20 cellular contexts compared by ENCODE assay signal in the genomic region with DNA sequence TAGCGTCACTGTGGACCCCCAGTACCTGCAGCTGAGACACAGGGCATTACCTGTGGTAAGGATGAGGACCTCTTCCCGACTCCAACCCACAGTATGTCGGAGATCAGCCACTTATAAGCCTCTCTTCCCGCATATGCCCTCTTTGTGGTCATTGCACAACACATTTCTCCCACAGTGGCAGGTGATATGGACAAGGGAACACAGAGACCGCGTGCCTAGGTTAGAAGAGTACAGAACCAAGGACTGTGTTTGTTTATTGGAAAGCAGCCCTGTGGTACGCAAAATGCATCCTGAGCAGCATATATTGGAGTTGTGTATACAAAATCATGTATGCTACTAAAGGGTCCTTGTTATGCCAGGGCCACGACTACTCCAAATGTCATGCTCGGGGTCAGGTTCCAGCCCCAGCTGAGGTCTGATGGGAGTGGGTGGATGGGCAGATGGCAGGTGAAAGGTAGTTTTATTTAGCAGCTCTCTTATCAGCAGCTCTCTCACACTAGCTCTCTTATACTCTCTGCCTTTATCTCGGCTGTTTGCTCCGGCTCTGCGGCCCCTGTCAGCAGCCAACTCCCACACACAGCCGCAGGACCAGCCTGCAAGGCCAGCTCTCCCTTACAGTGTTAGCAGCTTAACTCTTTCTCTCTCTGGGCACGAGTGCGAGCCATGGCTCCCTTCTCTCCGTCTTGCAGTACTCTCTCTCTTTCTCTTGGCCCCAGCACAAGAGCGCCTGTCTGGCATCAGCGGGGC.
DNase-seq lines count a peak whose midpoint lies in the region; ATAC-seq, FAIRE-seq and TF ChIP-seq lines count a peak whose summit lies in the region.
"Had no signal": no experiment of that assay in that cellular context is flagged by ENCODE, and none has a peak within 500 bp of the region (broad histone marks: within the 10 kb centered on the region; RNA-seq: fewer than 3 reads in every experiment).

No MANE protein-coding gene starts in this region.

- H3K9me3 ChIP-seq in endodermal cell (ENCODE audit: control insufficient read depth, low read length) (no peaks in the 10 kb centered on the region), BE2C (no peaks in the 10 kb centered on the region)

- TF ChIP-seq CTCF in endodermal cell (conservative IDR thresholded peaks at IDR 0.05) (no peak), nephron progenitor cell (IDR thresholded peaks at IDR 0.05) (no peak), BE2C (IDR thresholded peaks at IDR 0.05; ENCODE audit: low read depth, low read length) (no peak)

- no peak for ATAC-seq in left lobe of liver
- ATAC-seq: Panc1, SK-N-SH treated with all-trans-retinoic acid at 6 μM for 48 hours had no signal

- no peak for FAIRE-seq in GM12891 (lab: Jason Lieb, UNC)

- H3K9ac ChIP-seq in endodermal cell (ENCODE audit: extremely low read depth, low read length, poor library complexity, severe bottlenecking): no peak overlapping the region

- H3K4me3 ChIP-seq in endodermal cell (ENCODE audit: low read length) (no peak overlapping the region), BE2C (ENCODE audit: low read depth, low read length) (no peak overlapping the region)
- H3K4me3 ChIP-seq: GM23338 had no signal

- H3K4me3 Mint-ChIP-seq in endodermal cell (peak overlapping the region; percentile 4), nephron progenitor cell (no peak overlapping the region)
- H3K4me3 Mint-ChIP-seq: CD4-positive, alpha-beta memory T cell; GM23338; HFFc6; IgD-negative memory B cell had no signal

- DNase-seq in G401 (ENCODE audit: low spot score): peak; percentile 40
- peak; percentile 42 to 66 for DNase-seq in Kasumi-1 (lab: John Stamatoyannopoulos, UW)
- DNase-seq in endodermal cell: peak; percentile 61
- no peak for DNase-seq in nephron progenitor cell
- no peak for DNase-seq in left lobe of liver (ENCODE audit: low spot score)
- no peak for DNase-seq in GM12891 (ENCODE audit: insufficient read length, low spot score)
- DNase-seq in BE2C: no peak
- DNase-seq: ACHN; CD4-positive, alpha-beta memory T cell; DND-41; GF-D8; HFFc6; NCI-H1048; NCI-H146; NCI-H748 treated with DMSO at 0.1 percent for 48 hours; SHP77 had no signal

- H3K36me3 ChIP-seq in endodermal cell (ENCODE audit: control insufficient read depth, insufficient read depth, low read length) (no peaks in the 10 kb centered on the region), BE2C (no peaks in the 10 kb centered on the region)

- H3K27ac Mint-ChIP-seq in endodermal cell (peak overlapping the region; percentile 20), nephron progenitor cell (peak overlapping the region; percentile 5)
- H3K27ac Mint-ChIP-seq: CD4-positive, alpha-beta memory T cell; GM23338; HFFc6; IgD-negative memory B cell had no signal

- 78 to 94% methylated on average over 10 to 18 of the region's 18 CpGs for WGBS in endodermal cell (ENCODE audit: insufficient coverage in 1 of 2, insufficient read length in 1 of 2), 2 experiments

- H3K27ac ChIP-seq in endodermal cell (ENCODE audit: low read depth, low read length): no peak overlapping the region

- no peak for TF ChIP-seq POLR2A in GM12891 (IDR thresholded peaks at IDR 0.05; ENCODE audit: low read depth, low read length)

- H3K9me3 Mint-ChIP-seq in endodermal cell: peaks cover 2% of the 10 kb centered on the region
- peaks cover 3% of the 10 kb centered on the region for H3K9me3 Mint-ChIP-seq in nephron progenitor cell

- H3K4me1 Mint-ChIP-seq in endodermal cell (peaks cover 30% of the 10 kb centered on the region), nephron progenitor cell (no peaks in the 10 kb centered on the region)
- H3K4me1 Mint-ChIP-seq: CD4-positive, alpha-beta memory T cell had no signal

- H3K4me1 ChIP-seq in endodermal cell (ENCODE audit: control insufficient read depth, insufficient read depth, low read length): peaks cover 4% of the 10 kb centered on the region
- H3K4me1 ChIP-seq in BE2C: no peaks in the 10 kb centered on the region

- no peaks in the 10 kb centered on the region for H3K36me3 Mint-ChIP-seq in endodermal cell (ENCODE audit: low read depth)
- no peaks in the 10 kb centered on the region for H3K36me3 Mint-ChIP-seq in nephron progenitor cell (ENCODE audit: low read depth)
- H3K36me3 Mint-ChIP-seq: CD4-positive, alpha-beta memory T cell had no signal

- in situ Hi-C loops in G401 (cut with HindIII; ENCODE audit: low sequenced_read_pairs): no loop called here

- H3K27me3 Mint-ChIP-seq in endodermal cell (ENCODE audit: insufficient read depth) (peaks cover 2% of the 10 kb centered on the region), nephron progenitor cell (ENCODE audit: low read depth, poor library complexity) (peaks cover 11% of the 10 kb centered on the region)
- H3K27me3 Mint-ChIP-seq: CD4-positive, alpha-beta memory T cell; IgD-negative memory B cell had no signal

- H3K27me3 ChIP-seq in endodermal cell (ENCODE audit: control insufficient read depth, insufficient read depth, low read length, poor library complexity, severe bottlenecking): no peaks in the 10 kb centered on the region
- H3K27me3 ChIP-seq in BE2C: no peaks in the 10 kb centered on the region

TF ChIP-seq in GM12891, 5 proteins besides CTCF, POLR2A, EP300 and RAD21:
- no peak for TF ChIP-seq POLR2AphosphoS5 (IDR thresholded peaks at IDR 0.05; ENCODE audit: low read depth, low read length)
- TF ChIP-seq PAX5 (IDR thresholded peaks at IDR 0.05; ENCODE audit: insufficient read depth, low read length, severe bottlenecking): no peak
- no peak for TF ChIP-seq TAF1 (IDR thresholded peaks at IDR 0.05; ENCODE audit: low read depth, low read length)
- no peak for TF ChIP-seq SPI1 (IDR thresholded peaks at IDR 0.05; ENCODE audit: low read depth, low read length)
- no peak for TF ChIP-seq POU2F2 (IDR thresholded peaks at IDR 0.05; ENCODE audit: low read depth, low read length)

Comparison
In these comparisons a context has a peak if more than half of its experiments do, and no peak if none do; other contexts are left out.
1. DNase-seq: peak in G401 (single experiment), Kasumi-1 (2 of 2) and endodermal cell (single experiment); none in nephron progenitor cell (single experiment), left lobe of liver (single experiment), GM12891 (single experiment) and BE2C (single experiment).